Comparison of ENCODE assay signal across 1 cellular context in genomic region chr3:126527006-126527405, GRCh38.
TF ChIP-seq lines count a peak whose summit lies in the region.

No MANE protein-coding gene starts in this region.

TF ChIP-seq in H1, 55 proteins besides CTCF, POLR2A, EP300 and RAD21:
- TF ChIP-seq SUZ12 (IDR thresholded peaks at IDR 0.05; ENCODE audit: low read length), result no peak
- TF ChIP-seq CBX8 (IDR thresholded peaks at IDR 0.05; ENCODE audit: borderline replicate concordance, low read depth, low read length), result no peak
- TF ChIP-seq RBBP5 (IDR thresholded peaks at IDR 0.05; ENCODE audit: borderline replicate concordance, low read depth, low read length), result no peak
- no peak for TF ChIP-seq NRF1 (IDR thresholded peaks at IDR 0.05; ENCODE audit: low read depth, low read length)
- TF ChIP-seq SIX5 (IDR thresholded peaks at IDR 0.05; ENCODE audit: low read depth, low read length), result no peak
- TF ChIP-seq TEAD4 (IDR thresholded peaks at IDR 0.05; ENCODE audit: low read depth, low read length), result no peak
- no peak for TF ChIP-seq SP4 (IDR thresholded peaks at IDR 0.05; ENCODE audit: low read length)
- no peak for TF ChIP-seq ZNF274 (IDR thresholded peaks at IDR 0.05; ENCODE audit: borderline replicate concordance, extremely low read depth, low read length)
- TF ChIP-seq, protein P1, sequence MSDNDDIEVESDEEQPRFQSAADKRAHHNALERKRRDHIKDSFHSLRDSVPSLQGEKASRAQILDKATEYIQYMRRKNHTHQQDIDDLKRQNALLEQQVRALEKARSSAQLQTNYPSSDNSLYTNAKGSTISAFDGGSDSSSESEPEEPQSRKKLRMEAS (IDR thresholded peaks at IDR 0.05), result no peak
- TF ChIP-seq KDM4A (IDR thresholded peaks at IDR 0.05; ENCODE audit: low read depth, low read length, severe bottlenecking), result no peak
- TF ChIP-seq HDAC2 (IDR thresholded peaks at IDR 0.05; ENCODE audit: borderline replicate concordance in 1 of 2, low read depth in 2 of 2, low read length in 2 of 2), result no peak
- TF ChIP-seq, protein P2, sequence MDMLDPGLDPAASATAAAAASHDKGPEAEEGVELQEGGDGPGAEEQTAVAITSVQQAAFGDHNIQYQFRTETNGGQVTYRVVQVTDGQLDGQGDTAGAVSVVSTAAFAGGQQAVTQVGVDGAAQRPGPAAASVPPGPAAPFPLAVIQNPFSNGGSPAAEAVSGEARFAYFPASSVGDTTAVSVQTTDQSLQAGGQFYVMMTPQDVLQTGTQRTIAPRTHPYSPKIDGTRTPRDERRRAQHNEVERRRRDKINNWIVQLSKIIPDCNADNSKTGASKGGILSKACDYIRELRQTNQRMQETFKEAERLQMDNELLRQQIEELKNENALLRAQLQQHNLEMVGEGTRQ (IDR thresholded peaks at IDR 0.05; ENCODE audit: low read length), result no peak
- no peak for TF ChIP-seq RFX5 (IDR thresholded peaks at IDR 0.05; ENCODE audit: borderline replicate concordance, low read depth, low read length)
- TF ChIP-seq KDM5A (IDR thresholded peaks at IDR 0.05; ENCODE audit: low read length), result no peak
- TF ChIP-seq ASH2L (IDR thresholded peaks at IDR 0.05; ENCODE audit: low read length), result no peak
- no peak for TF ChIP-seq POLR2AphosphoS5 (IDR thresholded peaks at IDR 0.05; ENCODE audit: low read depth, low read length)
- TF ChIP-seq BRCA1 (IDR thresholded peaks at IDR 0.05; ENCODE audit: low read depth, low read length), result no peak
